ENCODE assay signal across 33 cellular contexts in the genomic region with DNA sequence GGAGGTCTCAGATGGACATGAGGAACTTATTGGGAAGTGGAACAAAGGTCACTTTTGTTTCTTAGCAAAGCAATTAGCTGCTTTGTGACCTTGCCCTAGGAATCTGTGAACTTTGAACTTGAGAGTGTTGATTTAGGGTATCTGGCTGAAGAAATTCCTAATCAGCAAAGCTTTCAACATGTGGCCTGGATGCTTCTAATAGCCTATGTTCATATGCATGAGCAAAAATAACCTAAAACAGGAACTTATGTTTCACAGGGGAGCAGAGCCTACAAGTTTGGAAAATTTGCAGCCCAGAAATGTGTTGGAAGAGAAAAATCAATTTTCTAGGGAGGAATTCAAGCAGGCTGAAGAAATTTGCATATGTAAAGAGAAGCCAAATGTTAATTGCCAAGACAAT.
"Had no signal": no experiment of that assay in that cellular context is flagged by ENCODE, and none has a peak within 500 bp of the region (broad histone marks: within the 10 kb centered on the region; RNA-seq: fewer than 3 reads in every experiment).

No MANE protein-coding gene starts in this region.

- H3K4me3 ChIP-seq: adrenal gland, ascending aorta, body of pancreas, breast epithelium, cardiac muscle cell had no signal

- FAIRE-seq: astrocyte had no signal

- H3K4me1 ChIP-seq: adrenal gland, ascending aorta, body of pancreas, breast epithelium had no signal

- H3K27me3 ChIP-seq: adrenal gland, ascending aorta, body of pancreas, brain microvascular endothelial cell, breast epithelium, cardiac muscle cell had no signal

- H3K27ac ChIP-seq: adrenal gland, ascending aorta, body of pancreas, brain microvascular endothelial cell, breast epithelium, cardiac muscle cell had no signal

- ATAC-seq: activated naive CD4-positive, alpha-beta T cell treated with anti-CD3 and anti-CD28 coated beads, Interleukin-2, amount 50 U/mL, for 72 hours; activated naive CD8-positive, alpha-beta T cell treated with anti-CD3 and anti-CD28 coated beads, Interleukin-2, amount 50 U/mL, for 24 hours; activated T-cell treated with anti-CD3 and anti-CD28 coated beads, Interleukin-2, amount 50 U/mL, for 4 hours; activated T-cell treated with anti-CD3 and anti-CD28 coated beads, Interleukin-2, amount 50 U/mL, for 72 hours; activated T-helper 17 cell treated with anti-CD3 and anti-CD28 coated beads, Interleukin-2, amount 50 U/mL, for 72 hours; body of pancreas had no signal

- DNase-seq: activated effector memory CD4-positive, alpha-beta T cell treated with anti-CD3 and anti-CD28 coated beads, Interleukin-2, amount 50 U/mL, for 16 hours; activated effector memory CD4-positive, alpha-beta T cell treated with Interleukin-2 at 50 U/mL for 16 hours; activated gamma-delta T cell; activated gamma-delta T cell treated with Interleukin-2 at 50 U/mL for 16 hours; activated naive CD4-positive, alpha-beta T cell; activated naive CD4-positive, alpha-beta T cell treated with anti-CD3 and anti-CD28 coated beads for 36 hours; activated naive CD4-positive, alpha-beta T cell treated with anti-CD3 and anti-CD28 coated beads, Interleukin-2, amount 10 ng/mL, durations not matched to agents 7 days and 5 days; activated naive CD4-positive, alpha-beta T cell treated with anti-CD3 and anti-CD28 coated beads, Interleukin-2, amount 50 U/mL, for 16 hours; activated naive CD4-positive, alpha-beta T cell treated with Interleukin-2 at 50 U/mL for 16 hours; activated naive CD8-positive, alpha-beta T cell treated with anti-CD3 and anti-CD28 coated beads for 36 hours; activated naive CD8-positive, alpha-beta T cell treated with anti-CD3 and anti-CD28 coated beads, Interleukin-2, amount 10 ng/mL, durations not matched to agents 7 days and 5 days; activated naive CD8-positive, alpha-beta T cell treated with anti-CD3 and anti-CD28 coated beads, Interleukin-2, amount 50 U/mL, for 24 hours; activated T-cell treated with anti-CD3 and anti-CD28 coated beads, Interleukin-2, amount 50 U/mL, for 1 hour; activated T-cell treated with anti-CD3 and anti-CD28 coated beads, Interleukin-2, amount 50 U/mL, for 24 hours; activated T-cell treated with anti-CD3 and anti-CD28 coated beads, Interleukin-2, amount 50 U/mL, for 4 hours; activated T-cell treated with anti-CD3 and anti-CD28 coated beads, Interleukin-2, amount 50 U/mL, for 48 hours; activated T-cell treated with anti-CD3 and anti-CD28 coated beads, Interleukin-2, amount 50 U/mL, for 72 hours; adrenal gland; amniotic stem cell; amygdala; anterior cingulate cortex; aorta; body of pancreas; brain microvascular endothelial cell; caudate nucleus; central memory CD4-positive, alpha-beta T cell; cerebellar nuclear complex had no signal

- H3K36me3 ChIP-seq: adrenal gland, ascending aorta, brain microvascular endothelial cell, breast epithelium, cardiac muscle cell had no signal
